ENCODE assay signal across 20 cellular contexts in genomic region chr20:24868396-24868927, GRCh38.
"Had no signal": no experiment of that assay in that cellular context is flagged by ENCODE, and none has a peak within 500 bp of the region (broad histone marks: within the 10 kb centered on the region; RNA-seq: fewer than 3 reads in every experiment).

No MANE protein-coding gene starts in this region.

- H3K9ac ChIP-seq: KMS-11 had no signal

- ATAC-seq: activated T-cell treated with anti-CD3 and anti-CD28 coated beads, Interleukin-2, amount 50 U/mL, for 4 hours; activated T-helper 17 cell treated with anti-CD3 and anti-CD28 coated beads, Interleukin-2, amount 50 U/mL, for 72 hours; T-helper 17 cell had no signal

- H3K27ac ChIP-seq: cardiac muscle cell, KMS-11 had no signal

- H3K4me2 ChIP-seq: KMS-11 had no signal

- H3K4me3 ChIP-seq: cardiac muscle cell had no signal

- DNase-seq: activated CD4-positive, alpha-beta memory T cell treated with anti-CD3 and anti-CD28 coated beads for 36 hours; activated CD4-positive, alpha-beta T cell treated with anti-CD3 and anti-CD28 coated beads, Interleukin-2, amount 10 ng/mL, durations not matched to agents 7 days and 5 days; activated CD4-positive, CD25-positive, alpha-beta regulatory T cell; activated CD8-positive, alpha-beta memory T cell treated with anti-CD3 and anti-CD28 coated beads for 24 hours; activated gamma-delta T cell; activated naive CD4-positive, alpha-beta T cell treated with anti-CD3 and anti-CD28 coated beads for 36 hours; activated T-cell treated with anti-CD3 and anti-CD28 coated beads, Interleukin-2, amount 50 U/mL, for 4 hours; amygdala; MM.1S; NCI-H1105; NCI-H1436; NCI-H1694 treated with DMSO at 0.1 percent for 48 hours; NCI-H2029 treated with DMSO at 0.1 percent for 48 hours; NCI-H510A treated with DMSO at 0.1 percent for 48 hours; SIG-M5; T-helper 17 cell; T1000 had no signal

- H3K27me3 ChIP-seq: cardiac muscle cell had no signal

- H3K36me3 ChIP-seq: cardiac muscle cell had no signal
